In the genomic region with DNA sequence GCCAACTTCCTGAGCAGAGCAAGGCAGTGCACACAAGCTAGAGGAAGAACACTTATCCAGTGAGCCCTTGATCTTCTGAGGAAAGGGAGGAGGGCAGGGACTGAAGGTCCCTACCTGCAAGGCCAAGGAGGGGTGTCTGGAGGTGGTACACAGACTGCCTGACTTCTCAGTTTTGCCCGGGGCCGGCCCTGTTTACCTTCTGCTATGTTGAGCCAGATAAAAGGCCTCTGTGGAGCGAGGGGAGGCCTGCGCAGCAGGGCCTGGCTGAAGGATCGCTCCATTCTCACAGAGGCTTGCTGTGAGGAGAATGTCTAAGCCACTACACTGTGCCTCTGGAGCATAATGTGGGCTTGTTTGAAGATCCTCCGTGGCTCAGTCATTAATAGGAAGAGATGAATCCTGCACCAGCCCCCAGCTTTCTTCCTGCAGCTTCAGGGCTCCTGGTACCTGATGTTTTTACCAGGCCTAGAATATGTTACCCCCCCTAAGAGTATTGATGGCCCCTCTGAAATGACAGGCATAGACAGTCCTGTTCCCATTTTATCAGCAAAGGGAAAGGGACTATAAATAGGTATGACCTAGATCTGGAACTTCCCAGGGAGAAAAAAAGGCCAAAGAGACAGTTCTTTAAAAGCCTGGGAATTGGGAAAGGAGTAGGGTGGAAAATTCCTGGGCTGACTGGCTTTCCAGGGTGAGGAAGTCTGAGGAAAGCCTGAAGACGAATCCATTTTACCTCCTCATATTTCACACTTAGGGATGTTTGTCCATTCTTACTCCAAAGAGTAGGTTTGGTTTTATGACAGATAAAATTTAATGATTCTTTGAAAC, we compare ENCODE assay signal across 9 cellular contexts. TPM values are rescaled to one million over a fixed set of nuclear protein-coding genes. Genes with fewer than 3 reads are reported as not detected.
DNase-seq lines count a peak whose midpoint lies in the region; ATAC-seq and TF ChIP-seq lines count a peak whose summit lies in the region.
"Had no signal": no experiment of that assay in that cellular context is flagged by ENCODE, and none has a peak within 500 bp of the region (broad histone marks: within the 10 kb centered on the region; RNA-seq: fewer than 3 reads in every experiment).

No MANE protein-coding gene starts in this region.

- POLR2A ChIA-PET in CD8-positive, alpha-beta T cell (lab: Charles Lee), result interaction anchor here (1.6 kb wide), 1 partner anchor 32 kb away, joined by 5 read pairs; a partner anchor contains a TSS

- TF ChIP-seq POLR2A in GM18505 (IDR thresholded peaks at IDR 0.05; ENCODE audit: borderline replicate concordance, extremely low read depth, insufficient read depth, insufficient read length), result no peak

- peaks cover 37% of the 10 kb centered on the region for H3K36me3 ChIP-seq in CD8-positive, alpha-beta T cell (ENCODE audit: insufficient read depth, low read length)
- H3K36me3 ChIP-seq in adipocyte (ENCODE audit: control insufficient read depth, insufficient read depth, low read length, severe bottlenecking) (peaks cover 64% of the 10 kb centered on the region), psoas muscle (ENCODE audit: insufficient read depth in 1 of 2, low read depth in 1 of 2) (peaks cover 9 to 75% of the 10 kb centered on the region in 2 donors), H7 (replicated peaks; ENCODE audit: control insufficient read depth, insufficient read depth, low read length) (peaks cover 66% of the 10 kb centered on the region)

- no peak overlapping the region for H3K27ac ChIP-seq in CD8-positive, alpha-beta T cell (ENCODE audit: low read depth, low read length)
- H3K27ac ChIP-seq in psoas muscle, result peak overlapping the region; percentile 82
- H3K27ac ChIP-seq: epithelial cell of prostate had no signal

- H3K27ac Mint-ChIP-seq in CD8-positive, alpha-beta T cell, result peak overlapping the region; percentile 72

- CTCF ChIA-PET in CD8-positive, alpha-beta T cell (lab: Charles Lee), result interaction anchor here (1.1 kb wide), 1 partner anchor 10 kb away, joined by 3 read pairs; no protein-coding TSS in a partner anchor

- ATAC-seq in CD8-positive, alpha-beta T cell, result no peak
- peak in 2 of 4 donors; percentile 24 to 33 for ATAC-seq in psoas muscle
- ATAC-seq in GM18505 (IDR thresholded peaks at IDR 0.05; ENCODE audit: unreplicated experiment), result no peak

- 50 to 74% (median 58%) methylated on average over 7 of the region's 7 CpGs for WGBS in psoas muscle, 3 donors

- peaks cover 20% of the 10 kb centered on the region for H3K4me1 ChIP-seq in CD8-positive, alpha-beta T cell (ENCODE audit: insufficient read depth, low read length)
- H3K4me1 ChIP-seq in adipocyte (ENCODE audit: control insufficient read depth, insufficient read depth, low read length), result peaks cover 49% of the 10 kb centered on the region
- H3K4me1 ChIP-seq in psoas muscle, result peaks cover 77% of the 10 kb centered on the region

- H3K4me1 Mint-ChIP-seq in CD8-positive, alpha-beta T cell (ENCODE audit: low read depth), result peaks cover 60% of the 10 kb centered on the region

- H3K27me3 Mint-ChIP-seq in CD8-positive, alpha-beta T cell (ENCODE audit: low read depth), result no peaks in the 10 kb centered on the region

- no peaks in the 10 kb centered on the region for H3K9me3 ChIP-seq in CD8-positive, alpha-beta T cell (ENCODE audit: low read length)
- H3K9me3 ChIP-seq in adipocyte (ENCODE audit: control insufficient read depth, low read length), result no peaks in the 10 kb centered on the region
- no peaks in the 10 kb centered on the region for H3K9me3 ChIP-seq in psoas muscle

- no peak for DNase-seq in CD8-positive, alpha-beta T cell
- DNase-seq in adipocyte (ENCODE audit: low read depth) (no peak), hepatic stellate cell (ENCODE audit: low spot score) (peak; percentile 34), psoas muscle (no peak), KBM-7 (no peak), H7 (no peak)
- DNase-seq in stimulated activated CD4-positive, alpha-beta T cell treated with anti-CD3 and anti-CD28 coated beads, Interleukin-1b, Interleukin-23, amount 100 ng/mL, for 48 hours, result no peak

- no peak for TF ChIP-seq CTCF in CD8-positive, alpha-beta T cell (IDR thresholded peaks at IDR 0.05)
- no peak for TF ChIP-seq CTCF in psoas muscle (IDR thresholded peaks at IDR 0.05)

- in situ Hi-C loops in KBM-7 (cut with MboI; ENCODE audit: low pct_unique_long_range_greater_than_20kb, low sequenced_read_pairs), result no loop called here

- H3K9ac ChIP-seq in adipocyte (ENCODE audit: low read length), result peak overlapping the region; percentile 30

- no peaks in the 10 kb centered on the region for H3K9me3 Mint-ChIP-seq in CD8-positive, alpha-beta T cell

- no peaks in the 10 kb centered on the region for H3K27me3 ChIP-seq in CD8-positive, alpha-beta T cell (ENCODE audit: insufficient read depth, low read length)
- H3K27me3 ChIP-seq in adipocyte (replicated peaks; ENCODE audit: control insufficient read depth, insufficient read depth, low read length) (no peaks in the 10 kb centered on the region), psoas muscle (ENCODE audit: insufficient read depth in 3 of 3, low read length in 2 of 3) (no peaks in the 10 kb centered on the region), H7 (ENCODE audit: control insufficient read depth, insufficient read depth, low read length) (no peaks in the 10 kb centered on the region)

- intact Hi-C loops in CD8-positive, alpha-beta T cell (cut with DNase I, micrococcal nuclease), result no loop called here
- intact Hi-C loops in psoas muscle (cut with DNase I), result loop anchor here (2.0 to 10.0 kb wide), 3 partner anchors 31 to 371 kb away; a partner anchor contains a TSS

- H3K4me3 Mint-ChIP-seq in CD8-positive, alpha-beta T cell, result no peak overlapping the region

- peaks cover 84% of the 10 kb centered on the region for H3K36me3 Mint-ChIP-seq in CD8-positive, alpha-beta T cell

- no peak overlapping the region for H3K4me3 ChIP-seq in CD8-positive, alpha-beta T cell (ENCODE audit: low read depth, low read length)
- H3K4me3 ChIP-seq in adipocyte (ENCODE audit: low read length) (peak overlapping the region; percentile 2), psoas muscle (peak overlapping the region; percentile 33), H7 (ENCODE audit: insufficient read depth, low read depth, low read length) (no peak overlapping the region)

RNA-seq across cellular contexts. Expression of a gene that starts 4.7 kb away (rescaled TPM):
- total RNA-seq in CD8-positive, alpha-beta T cell, result 10 to 100 TPM; 14.9 to 16.1 TPM
- 10 to 100 TPM in 3 of 4 donors, 1 to 10 TPM in 1; 9.1 to 15.6 (median 10.3) TPM for total RNA-seq in psoas muscle
- polyA plus RNA-seq in psoas muscle, result 1 to 10 TPM; 3.4 to 6.1 (median 5.3) TPM
- 43.0 and 46.9 TPM in 2 replicates for total RNA-seq in H7 (2014; rRNA removed; shearing (Covaris generic))

RNA-seq across cellular contexts. Expression of a gene that starts 32.1 kb away (rescaled TPM):
- 10 to 100 TPM; 16.7 to 18.5 TPM for total RNA-seq in CD8-positive, alpha-beta T cell
- 1 to 10 TPM; 8.3 to 9.9 (median 8.9) TPM for total RNA-seq in psoas muscle
- 1 to 10 TPM; 7.3 to 7.6 (median 7.4) TPM for polyA plus RNA-seq in psoas muscle
- 30.7 and 39.4 TPM in 2 replicates for total RNA-seq in H7 (2014; rRNA removed; shearing (Covaris generic))

Comparison
In these comparisons a context has a peak if more than half of its experiments do, and no peak if none do; other contexts are left out.
1. H3K4me3 ChIP-seq: peak in adipocyte (single experiment) and psoas muscle (single experiment); none in CD8-positive, alpha-beta T cell (single experiment) and H7 (single experiment).
2. intact Hi-C loops: an anchor here in psoas muscle (2.0 to 10.0 kb wide); none called in CD8-positive, alpha-beta T cell.